In genomic region chr6:84052204-84052882, GRCh38 we compare ENCODE assay signal across 7 cellular contexts. TPM values are rescaled to one million over a fixed set of nuclear protein-coding genes. Genes with fewer than 3 reads are reported as not detected.
A peak's percentile ranks its signal among the peaks of the same experiment; 100 is the strongest.
DNase-seq lines count a peak whose midpoint lies in the region; ATAC-seq and TF ChIP-seq lines count a peak whose summit lies in the region.

No MANE protein-coding gene starts in this region.

- dilution Hi-C loops in IMR-90 (cut with HindIII; ENCODE audit: low sequenced_read_pairs, unreplicated experiment) = no loop called here

- no peak overlapping the region for H2BK20ac ChIP-seq in IMR-90 (ENCODE audit: low read depth, low read length)

- peak; percentile 96 for ATAC-seq in IMR-90 (ENCODE audit: low read depth)
- ATAC-seq in GM21423 (IDR thresholded peaks at IDR 0.05; ENCODE audit: unreplicated experiment) = no peak
- no peak for ATAC-seq in HG02678 (IDR thresholded peaks at IDR 0.05; ENCODE audit: unreplicated experiment)

- no peak overlapping the region for H4K5ac ChIP-seq in IMR-90 (ENCODE audit: low read depth, low read length)

- H3K36me3 ChIP-seq in IMR-90 (ENCODE audit: control insufficient read depth, insufficient read depth, low read length) = no peaks in the 10 kb centered on the region

- peak overlapping the region; percentile 67 for H2AFZ ChIP-seq in IMR-90 (replicated peaks; ENCODE audit: low read length, poor library complexity)

- no peak overlapping the region for H3K4ac ChIP-seq in IMR-90 (ENCODE audit: low read depth, low read length)

- no peaks in the 10 kb centered on the region; the same call in none of the 2 replicates for H3K27me3 ChIP-seq in IMR-90 (ENCODE audit: control insufficient read depth, insufficient read depth, low read length)

- POLR2A ChIA-PET in IMR-90 (lab: Charles Lee; ENCODE audit: unreplicated experiment) = no interaction called here

- TF ChIP-seq CTCF in IMR-90 (conservative IDR thresholded peaks at IDR 0.05; ENCODE audit: low read depth, low read length) = no peak
- TF ChIP-seq CTCF in fibroblast of the aortic adventitia (IDR thresholded peaks at IDR 0.05; ENCODE audit: insufficient read depth, low read length) = no peak

- TF ChIP-seq POLR2A in IMR-90 (IDR thresholded peaks at IDR 0.05; ENCODE audit: low read depth, low read length) = no peak

- no peak overlapping the region for H4K91ac ChIP-seq in IMR-90 (ENCODE audit: insufficient read depth, low read depth, low read length)

- peak; percentile 50 for DNase-seq in IMR-90
- peak; percentile 89 to 90 for DNase-seq in SHP77 (lab: John Stamatoyannopoulos, UW)
- DNase-seq in fibroblast of the aortic adventitia (ENCODE audit: low read depth) = peak; percentile 53
- peak; percentile 9 for DNase-seq in pons (ENCODE audit: low spot score)
- no peak for DNase-seq in medulla oblongata (ENCODE audit: extremely low spot score)

- peak overlapping the region; percentile 11; the same call in 1 of the 2 replicates for H3K4me3 ChIP-seq in IMR-90 (ENCODE audit: insufficient read depth, low read depth, low read length)
- H3K4me3 ChIP-seq in fibroblast of the aortic adventitia (ENCODE audit: low read depth, low read length) = no peak overlapping the region

- H3K18ac ChIP-seq in IMR-90 (ENCODE audit: low read depth, low read length) = no peak overlapping the region

- H2BK15ac ChIP-seq in IMR-90 (ENCODE audit: low read depth, low read length) = no peak overlapping the region

- H3K14ac ChIP-seq in IMR-90 (replicated peaks; ENCODE audit: low read depth, low read length) = no peak overlapping the region

- CTCF ChIA-PET in IMR-90 (lab: Yijun Ruan, JAX) = no interaction called here

- in situ Hi-C loops in IMR-90 (cut with MboI; ENCODE audit: low sequenced_read_pairs) = no loop called here

- no peak for TF ChIP-seq RAD21 in IMR-90 (IDR thresholded peaks at IDR 0.05; ENCODE audit: low read length)

- intact Hi-C loops in IMR-90 (cut with micrococcal nuclease) = no loop called here

- no peaks in the 10 kb centered on the region for H3K79me1 ChIP-seq in IMR-90 (ENCODE audit: low read depth in 1 of 2, low read length in 2 of 2)

- H3K4me1 ChIP-seq in IMR-90 (ENCODE audit: control insufficient read depth, insufficient read depth, low read length) = no peaks in the 10 kb centered on the region

- WGBS in IMR-90 (ENCODE audit: extremely low coverage in 2 of 2, insufficient read length in 1 of 2), 2 experiments = no CpG with 5 or more reads among the region's 7 CpGs

- no peaks in the 10 kb centered on the region for H3K9me1 ChIP-seq in IMR-90 (ENCODE audit: insufficient read depth, low read length)

- no peak overlapping the region for H3K23ac ChIP-seq in IMR-90 (ENCODE audit: low read depth, low read length)

- H4K20me1 ChIP-seq in IMR-90 (ENCODE audit: insufficient read depth, low read length) = no peaks in the 10 kb centered on the region

- H3K56ac ChIP-seq in IMR-90 (ENCODE audit: extremely low read depth, insufficient read depth, low read length) = no peak overlapping the region

- no peak overlapping the region for H2BK120ac ChIP-seq in IMR-90 (ENCODE audit: low read depth, low read length)

- peak overlapping the region; percentile 80 for H3K4me2 ChIP-seq in IMR-90 (ENCODE audit: low read depth, low read length)

- H2BK5ac ChIP-seq in IMR-90 (ENCODE audit: low read depth, low read length, poor library complexity, severe bottlenecking) = no peak overlapping the region

- no peak overlapping the region for H4K8ac ChIP-seq in IMR-90 (ENCODE audit: low read depth in 2 of 2, low read length in 2 of 2)

- H3K9me3 ChIP-seq in IMR-90 (ENCODE audit: control insufficient read depth, insufficient read depth, low read length) = no peaks in the 10 kb centered on the region

- H2AK5ac ChIP-seq in IMR-90 (ENCODE audit: low read depth, low read length) = no peak overlapping the region

- no peak overlapping the region for H2AK9ac ChIP-seq in IMR-90 (replicated peaks; ENCODE audit: low read depth, low read length, poor library complexity)

- no TSS peak for BruUV-seq in IMR-90 (replicated peaks; lab: Mats Ljungman, UMichigan)

- H3K27ac ChIP-seq in IMR-90 (ENCODE audit: insufficient read depth, low read length) = no peak overlapping the region

- no peak overlapping the region for H3K9ac ChIP-seq in IMR-90 (ENCODE audit: low read depth, low read length)

TF ChIP-seq in IMR-90, 13 proteins besides CTCF, POLR2A, EP300 and RAD21:
- TF ChIP-seq MAFK (IDR thresholded peaks at IDR 0.05; ENCODE audit: low read depth, low read length) = no peak
- no peak for TF ChIP-seq CHD1 (IDR thresholded peaks at IDR 0.05; ENCODE audit: low read depth, low read length)
- TF ChIP-seq BHLHE40 (IDR thresholded peaks at IDR 0.05; ENCODE audit: low read depth, low read length) = no peak
- TF ChIP-seq RCOR1 (IDR thresholded peaks at IDR 0.05; ENCODE audit: insufficient replicate concordance, low read length) = no peak
- no peak for TF ChIP-seq MAZ (IDR thresholded peaks at IDR 0.05; ENCODE audit: borderline replicate concordance, low read depth, low read length)
- no peak for TF ChIP-seq CEBPB (IDR thresholded peaks at IDR 0.05; ENCODE audit: low read depth, low read length)
- no peak for TF ChIP-seq FOS (IDR thresholded peaks at IDR 0.05; ENCODE audit: low read depth, low read length)

RNA-seq across cellular contexts. Expression of gene MRAP2, which starts 18.8 kb away (rescaled TPM):
- total RNA-seq in IMR-90 (2012; rRNA removed) = under 0.01 TPM in 1 of 2 replicates, not detected in the other
- 0.03 and 0.04 TPM in 2 replicates for polyA plus RNA-seq in IMR-90 (2012; rRNA removed)
- 0.01 and 0.02 TPM in 2 replicates for polyA plus RNA-seq in IMR-90 (2012; cell fraction: cytosol; rRNA removed)
- 0.02 TPM in 1 of 2 replicates, not detected in the other for polyA plus RNA-seq in IMR-90 (2012; cell fraction: nucleus; rRNA removed; ENCODE audit: low replicate concordance)
- total RNA-seq in fibroblast of the aortic adventitia (ENCODE audit: low replicate concordance) = 0.33 and 5.8 TPM in 2 replicates
